12 cellular contexts compared by ENCODE assay signal in genomic region chr11:61893981-61894380, GRCh38. TPM values are rescaled to one million over a fixed set of nuclear protein-coding genes. Genes with fewer than 3 reads are reported as not detected.
DNase-seq lines count a peak whose midpoint lies in the region; ATAC-seq and TF ChIP-seq lines count a peak whose summit lies in the region.
"Had no signal": no experiment of that assay in that cellular context is flagged by ENCODE, and none has a peak within 500 bp of the region (broad histone marks: within the 10 kb centered on the region; RNA-seq: fewer than 3 reads in every experiment).

No MANE protein-coding gene starts in this region.

- peak in 1 of 2 donors; percentile 12 for TF ChIP-seq EP300 in tibial nerve (IDR thresholded peaks at IDR 0.05)

- H3K27ac ChIP-seq in A673 (ENCODE audit: low read depth, low read length, poor library complexity, severe bottlenecking) (no peak overlapping the region), tibial nerve (peak overlapping the region in 2 of 4 donors; percentile 96 to 99)

- WGBS in tibial nerve, 2 donors: 24 to 36% methylated on average over 5 of the region's 5 CpGs

- H3K4me3 ChIP-seq in A673 (ENCODE audit: low read depth, low read length, poor library complexity, severe bottlenecking): no peak overlapping the region
- no peak overlapping the region for H3K4me3 ChIP-seq in astrocyte of the spinal cord (ENCODE audit: low read depth, low read length)
- no peak overlapping the region for H3K4me3 ChIP-seq in tibial nerve
- H3K4me3 ChIP-seq: gastroesophageal sphincter had no signal

- H3K9me3 ChIP-seq in A673 (ENCODE audit: low read depth, low read length, poor library complexity, severe bottlenecking) (no peaks in the 10 kb centered on the region), tibial nerve (no peaks in the 10 kb centered on the region)
- H3K9me3 ChIP-seq: gastroesophageal sphincter had no signal

- TF ChIP-seq CTCF in A673 (conservative IDR thresholded peaks at IDR 0.05; ENCODE audit: low read depth, low read length) (no peak), astrocyte of the spinal cord (IDR thresholded peaks at IDR 0.05; ENCODE audit: low read depth, low read length) (no peak), tibial nerve (IDR thresholded peaks at IDR 0.05) (no peak)

- H3K27me3 ChIP-seq in A673 (replicated peaks; ENCODE audit: insufficient read depth, low read depth, low read length, poor library complexity): no peaks in the 10 kb centered on the region
- H3K27me3 ChIP-seq in tibial nerve: no peaks in the 10 kb centered on the region
- H3K27me3 ChIP-seq: gastroesophageal sphincter had no signal

- in situ Hi-C loops in astrocyte of the spinal cord (cut with HindIII; ENCODE audit: low sequenced_read_pairs): no loop called here

- CTCF ChIA-PET in A673 (lab: Charles Lee): no interaction called here

- H3K4me1 ChIP-seq in A673 (ENCODE audit: insufficient read depth, low read length, poor library complexity, severe bottlenecking): peaks cover 12% of the 10 kb centered on the region
- H3K4me1 ChIP-seq in tibial nerve: peaks cover 0 to 64% (median 32%) of the 10 kb centered on the region in 4 donors

- no TSS peak for BruUV-seq in A673 (replicated peaks; lab: Mats Ljungman, UMichigan)

- peak; percentile 46 for DNase-seq in A673 (ENCODE audit: low spot score)
- peak; percentile 85 for DNase-seq in HCEC 1CT
- DNase-seq in astrocyte of the spinal cord (ENCODE audit: low read depth, low spot score): peak; percentile 91
- peak; percentile 45 for DNase-seq in glomerular visceral epithelial cell (ENCODE audit: extremely low spot score)
- DNase-seq in tibial nerve (ENCODE audit: low spot score in 2 of 2): no peak
- DNase-seq in left colon: no peak
- no peak for DNase-seq in SKM-1 (lab: John Stamatoyannopoulos, UW; ENCODE audit: unreplicated experiment)
- DNase-seq: activated CD4-positive, CD25-positive, alpha-beta regulatory T cell treated with anti-CD3 and anti-CD28 coated beads, Interleukin-2, amount 50 U/mL, for 72 hours; CD4-positive, alpha-beta T cell; NCI-H524 treated with DMSO at 0.1 percent for 48 hours had no signal

- no peak for TF ChIP-seq POLR2A in tibial nerve (IDR thresholded peaks at IDR 0.05)

- no peak for ATAC-seq in left colon
- no peak for ATAC-seq in HG03139 (IDR thresholded peaks at IDR 0.05; ENCODE audit: unreplicated experiment)
- ATAC-seq: gastroesophageal sphincter had no signal

- H3K36me3 ChIP-seq in A673 (ENCODE audit: insufficient read depth, low read length, poor library complexity, severe bottlenecking): no peaks in the 10 kb centered on the region
- H3K36me3 ChIP-seq in tibial nerve: peaks cover 0 to 33% (median 0%) of the 10 kb centered on the region in 3 donors

- POLR2A ChIA-PET in A673 (lab: Charles Lee; ENCODE audit: low non-redundant PET): no interaction called here

- intact Hi-C loops in A673 (cut with micrococcal nuclease; ENCODE audit: unreplicated experiment) (no loop called here), left colon (cut with DNase I, micrococcal nuclease) (loop anchor here in 1 of 2 donors (10.0 kb wide), 2 partner anchors 89 to 191 kb away; no protein-coding TSS in a partner anchor)

RNA-seq across cellular contexts. Expression of gene FADS3, which starts 2.6 kb away (rescaled TPM):
- total RNA-seq in A673 (2021) (23.3 and 28.1 TPM in 2 replicates), tibial nerve (100 to 1,000 TPM; 135 to 327 (median 205) TPM), left colon (10 to 100 TPM in 1 of 2 donors, 1 to 10 TPM in 1; 6.9 to 18.7 TPM)

RNA-seq across cellular contexts. Expression of gene RAB3IL1, which starts 23.4 kb away (rescaled TPM):
- total RNA-seq in A673 (2021) (21.9 and 26.9 TPM in 2 replicates), tibial nerve (100 to 1,000 TPM in 1 of 4 donors, 10 to 100 TPM in 3; 58.8 to 127 (median 71.1) TPM), left colon (1 to 10 TPM; 3.1 to 7.0 TPM)
- total RNA-seq: CD4-positive, alpha-beta T cell had no signal

RNA-seq across cellular contexts. Expression of gene BEST1, which starts 56.2 kb away (rescaled TPM):
- total RNA-seq in A673 (2021) (5.3 and 8.6 TPM in 2 replicates), tibial nerve (10 to 100 TPM; 33.2 to 53.2 (median 45.7) TPM), left colon (1 to 10 TPM in 1 of 2 donors, under 1 TPM in 1; 0.64 to 1.6 TPM)

Comparison
In these comparisons a context has a peak if more than half of its experiments do, and no peak if none do; other contexts are left out.
1. DNase-seq: peak in A673 (single experiment), HCEC 1CT (single experiment), astrocyte of the spinal cord (single experiment) and glomerular visceral epithelial cell (single experiment); none in tibial nerve (0 of 2), left colon (0 of 2) and SKM-1 (single experiment).